ENCODE assay signal across 23 cellular contexts in the genomic region with DNA sequence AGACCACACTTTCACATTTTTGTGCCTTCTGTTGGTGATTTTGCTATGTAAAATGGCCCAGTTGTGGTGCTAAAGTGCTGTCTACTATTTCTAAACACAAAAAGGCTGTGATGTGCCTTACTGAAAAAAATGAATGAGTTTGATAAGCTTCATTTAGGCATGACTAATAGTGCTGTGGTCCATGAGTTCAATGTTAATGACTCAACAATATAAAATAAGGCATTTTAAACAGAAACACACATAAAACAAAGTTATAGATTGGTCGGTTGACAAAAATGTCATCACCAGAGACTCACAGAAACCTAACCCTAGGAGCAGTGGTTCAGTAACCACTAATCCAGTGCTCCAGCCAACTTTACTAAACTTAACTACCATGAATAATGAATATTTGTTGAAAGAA.
DNase-seq lines count a peak whose midpoint lies in the region; ATAC-seq, FAIRE-seq and TF ChIP-seq lines count a peak whose summit lies in the region.
"Had no signal": no experiment of that assay in that cellular context is flagged by ENCODE, and none has a peak within 500 bp of the region (broad histone marks: within the 10 kb centered on the region; RNA-seq: fewer than 3 reads in every experiment).

No MANE protein-coding gene starts in this region.

- H3K36me3 Mint-ChIP-seq in activated CD4-positive, alpha-beta T cell treated with anti-CD3 and anti-CD28 coated beads for 36 hours (ENCODE audit: low read depth), result no peaks in the 10 kb centered on the region
- H3K36me3 Mint-ChIP-seq: activated naive CD8-positive, alpha-beta T cell; CD8-positive, alpha-beta T cell; naive thymus-derived CD8-positive, alpha-beta T cell; stimulated activated memory B cell treated with anti-CD40 and anti-IgM and Interleukin-4, amounts not matched to agents 10 μg/mL and 1 μg/mL and 100 μg/mL, for 72 hours; WTC11 had no signal

- no peaks in the 10 kb centered on the region for H3K36me3 ChIP-seq in spleen

- H3K4me3 ChIP-seq in spleen, result no peak overlapping the region

- no peaks in the 10 kb centered on the region for H3K27me3 ChIP-seq in spleen (replicated peaks in 1 of 7)

- no peaks in the 10 kb centered on the region for H3K27me3 Mint-ChIP-seq in activated CD4-positive, alpha-beta T cell treated with anti-CD3 and anti-CD28 coated beads for 36 hours
- H3K27me3 Mint-ChIP-seq: activated naive CD8-positive, alpha-beta T cell; naive thymus-derived CD8-positive, alpha-beta T cell; progenitor cell of endocrine pancreas; stimulated activated memory B cell treated with anti-CD40 and anti-IgM and Interleukin-4, amounts not matched to agents 10 μg/mL and 1 μg/mL and 100 μg/mL, for 72 hours had no signal

- no peak for FAIRE-seq in GM19239 (lab: Jason Lieb, UNC)
- FAIRE-seq: GM12891, H1 had no signal

- H3K4me3 Mint-ChIP-seq in activated CD4-positive, alpha-beta T cell treated with anti-CD3 and anti-CD28 coated beads for 36 hours, result no peak overlapping the region
- H3K4me3 Mint-ChIP-seq: activated naive CD8-positive, alpha-beta T cell; CD8-positive, alpha-beta T cell; effector memory CD8-positive, alpha-beta T cell; stimulated activated memory B cell treated with anti-CD40 and anti-IgM and Interleukin-4, amounts not matched to agents 10 μg/mL and 1 μg/mL and 100 μg/mL, for 72 hours; WTC11 had no signal

- peak; percentile 53 for ATAC-seq in activated CD4-positive, alpha-beta T cell treated with anti-CD3 and anti-CD28 coated beads for 36 hours
- ATAC-seq: CD8-positive, alpha-beta T cell; effector memory CD8-positive, alpha-beta T cell; naive thymus-derived CD8-positive, alpha-beta T cell; Right ventricle myocardium inferior; stimulated activated memory B cell treated with anti-CD40 and anti-IgM and Interleukin-4, amounts not matched to agents 10 μg/mL and 1 μg/mL and 100 μg/mL, for 72 hours; WTC11 had no signal

- intact Hi-C loops in activated CD4-positive, alpha-beta T cell treated with anti-CD3 and anti-CD28 coated beads for 36 hours (cut with DNase I, micrococcal nuclease), result no loop called here
- intact Hi-C loops in spleen (cut with DNase I; ENCODE audit: low total_unique reads), result no loop called here

- no peaks in the 10 kb centered on the region for H3K4me1 ChIP-seq in spleen

- CTCF ChIA-PET in activated CD4-positive, alpha-beta T cell treated with anti-CD3 and anti-CD28 coated beads for 36 hours (lab: Charles Lee), result interaction anchor here (0.7 to 2.1 kb wide), 2 partner anchors 18 to 20 kb away, joined by 3 to 6 read pairs; no protein-coding TSS in a partner anchor
- CTCF ChIA-PET in GM10248 (lab: Yijun Ruan, JAX), result no interaction called here

- no peak overlapping the region for H3K27ac ChIP-seq in spleen

- POLR2A ChIA-PET in activated CD4-positive, alpha-beta T cell treated with anti-CD3 and anti-CD28 coated beads for 36 hours (lab: Charles Lee), result no interaction called here
- POLR2A ChIA-PET in GM10248 (lab: Yijun Ruan, JAX), result no interaction called here

- H3K4me1 Mint-ChIP-seq in activated CD4-positive, alpha-beta T cell treated with anti-CD3 and anti-CD28 coated beads for 36 hours, result peaks cover 20% of the 10 kb centered on the region
- H3K4me1 Mint-ChIP-seq: stimulated activated memory B cell treated with anti-CD40 and anti-IgM and Interleukin-4, amounts not matched to agents 10 μg/mL and 1 μg/mL and 100 μg/mL, for 72 hours; WTC11 had no signal

- H3K9me3 Mint-ChIP-seq in activated CD4-positive, alpha-beta T cell treated with anti-CD3 and anti-CD28 coated beads for 36 hours (ENCODE audit: low read depth), result no peaks in the 10 kb centered on the region
- H3K9me3 Mint-ChIP-seq: CD8-positive, alpha-beta T cell; effector memory CD8-positive, alpha-beta T cell; naive thymus-derived CD8-positive, alpha-beta T cell; stimulated activated memory B cell treated with anti-CD40 and anti-IgM and Interleukin-4, amounts not matched to agents 10 μg/mL and 1 μg/mL and 100 μg/mL, for 72 hours; WTC11 had no signal

- TF ChIP-seq CTCF in spleen (IDR thresholded peaks at IDR 0.05 in 8 of 11, conservative IDR thresholded peaks at IDR 0.05 in 3 of 11) (no peak), GM10248 (IDR thresholded peaks at IDR 0.05; ENCODE audit: control extremely low read depth, extremely low read depth, low read depth, missing control alignments) (no peak)

- no peak for DNase-seq in activated CD4-positive, alpha-beta T cell treated with anti-CD3 and anti-CD28 coated beads for 36 hours
- DNase-seq in activated CD4-positive, alpha-beta T cell treated with anti-CD3 and anti-CD28 coated beads for 1 hour, result no peak
- DNase-seq in HCEC 1CT (peak; percentile 91), amniotic stem cell (lab: John Stamatoyannopoulos, UW) (peak; percentile 31), non-pigmented ciliary epithelial cell (ENCODE audit: low read depth) (peak; percentile 36), GM19239 (ENCODE audit: insufficient read length, low spot score) (no peak), spleen (no peak), GM10248 (ENCODE audit: extremely low spot score) (no peak)
- DNase-seq: 8988T; CD8-positive, alpha-beta T cell; effector memory CD8-positive, alpha-beta T cell; naive thymus-derived CD8-positive, alpha-beta T cell; NCI-H187 treated with DMSO at 0.1 percent for 48 hours; NCI-H446; T-helper 1 cell; trophoblast cell had no signal

- H3K9me3 ChIP-seq in spleen, result no peaks in the 10 kb centered on the region

- H3K27ac Mint-ChIP-seq in activated CD4-positive, alpha-beta T cell treated with anti-CD3 and anti-CD28 coated beads for 36 hours, result no peak overlapping the region
- H3K27ac Mint-ChIP-seq: activated naive CD8-positive, alpha-beta T cell; CD8-positive, alpha-beta T cell; effector memory CD8-positive, alpha-beta T cell; progenitor cell of endocrine pancreas; stimulated activated memory B cell treated with anti-CD40 and anti-IgM and Interleukin-4, amounts not matched to agents 10 μg/mL and 1 μg/mL and 100 μg/mL, for 72 hours; WTC11 had no signal

- 83 to 100% (median 91%) methylated on average over 1 of the region's 1 CpG for WGBS in spleen, 5 donors

- no peak for TF ChIP-seq POLR2A in spleen (IDR thresholded peaks at IDR 0.05)

Comparison
In these comparisons a context has a peak if more than half of its experiments do, and no peak if none do; other contexts are left out.
1. DNase-seq: peak in HCEC 1CT (single experiment), amniotic stem cell (single experiment) and non-pigmented ciliary epithelial cell (single experiment); none in activated CD4-positive, alpha-beta T cell treated with anti-CD3 and anti-CD28 coated beads for 36 hours (single experiment), activated CD4-positive, alpha-beta T cell treated with anti-CD3 and anti-CD28 coated beads for 1 hour (single experiment), GM19239 (single experiment), spleen (single experiment) and GM10248 (single experiment).